ENCODE assay signal across 1 cellular context in the genomic region with DNA sequence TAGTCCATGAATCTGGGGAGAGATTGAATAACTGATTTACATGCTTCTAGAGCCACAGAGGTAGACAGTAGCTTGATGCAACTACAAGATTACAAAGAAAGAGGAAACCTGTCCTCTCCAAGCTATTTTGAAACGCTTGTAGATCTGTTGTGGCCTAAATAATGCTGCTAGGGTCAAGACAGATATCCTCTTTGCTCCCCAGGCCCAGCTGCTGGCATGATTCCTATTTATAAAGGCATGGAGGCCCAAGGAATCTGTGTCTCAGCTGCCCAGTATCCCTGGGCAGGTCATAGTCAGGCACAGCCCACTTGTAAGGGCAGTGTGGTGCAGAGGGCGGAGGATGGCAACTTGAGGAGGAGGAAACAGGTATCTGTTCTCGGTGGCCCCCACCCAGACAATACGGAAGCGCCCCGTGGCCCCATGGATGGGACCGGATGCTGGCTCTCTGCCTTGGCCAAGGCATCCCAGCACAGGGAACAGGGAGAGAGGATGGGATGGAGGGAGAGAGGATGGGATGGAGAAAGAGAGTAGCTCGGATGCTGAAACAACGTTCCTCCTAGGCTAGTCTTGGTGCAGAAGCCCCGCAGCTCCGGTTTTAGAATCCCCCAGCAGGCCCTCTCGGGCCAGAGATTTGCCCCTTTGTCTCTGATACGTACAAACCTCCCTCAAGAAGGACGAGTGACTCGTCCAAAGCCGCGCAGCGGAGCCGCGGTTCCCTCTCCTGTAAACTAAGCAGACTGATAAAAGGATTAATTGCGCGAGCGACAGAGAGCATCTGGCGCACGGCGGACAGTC.
TF ChIP-seq lines count a peak whose summit lies in the region.

No MANE protein-coding gene starts in this region.

TF ChIP-seq in GM23338, 12 proteins besides CTCF, POLR2A, EP300 and RAD21 (continued from another document):
- TF ChIP-seq, protein P1, sequence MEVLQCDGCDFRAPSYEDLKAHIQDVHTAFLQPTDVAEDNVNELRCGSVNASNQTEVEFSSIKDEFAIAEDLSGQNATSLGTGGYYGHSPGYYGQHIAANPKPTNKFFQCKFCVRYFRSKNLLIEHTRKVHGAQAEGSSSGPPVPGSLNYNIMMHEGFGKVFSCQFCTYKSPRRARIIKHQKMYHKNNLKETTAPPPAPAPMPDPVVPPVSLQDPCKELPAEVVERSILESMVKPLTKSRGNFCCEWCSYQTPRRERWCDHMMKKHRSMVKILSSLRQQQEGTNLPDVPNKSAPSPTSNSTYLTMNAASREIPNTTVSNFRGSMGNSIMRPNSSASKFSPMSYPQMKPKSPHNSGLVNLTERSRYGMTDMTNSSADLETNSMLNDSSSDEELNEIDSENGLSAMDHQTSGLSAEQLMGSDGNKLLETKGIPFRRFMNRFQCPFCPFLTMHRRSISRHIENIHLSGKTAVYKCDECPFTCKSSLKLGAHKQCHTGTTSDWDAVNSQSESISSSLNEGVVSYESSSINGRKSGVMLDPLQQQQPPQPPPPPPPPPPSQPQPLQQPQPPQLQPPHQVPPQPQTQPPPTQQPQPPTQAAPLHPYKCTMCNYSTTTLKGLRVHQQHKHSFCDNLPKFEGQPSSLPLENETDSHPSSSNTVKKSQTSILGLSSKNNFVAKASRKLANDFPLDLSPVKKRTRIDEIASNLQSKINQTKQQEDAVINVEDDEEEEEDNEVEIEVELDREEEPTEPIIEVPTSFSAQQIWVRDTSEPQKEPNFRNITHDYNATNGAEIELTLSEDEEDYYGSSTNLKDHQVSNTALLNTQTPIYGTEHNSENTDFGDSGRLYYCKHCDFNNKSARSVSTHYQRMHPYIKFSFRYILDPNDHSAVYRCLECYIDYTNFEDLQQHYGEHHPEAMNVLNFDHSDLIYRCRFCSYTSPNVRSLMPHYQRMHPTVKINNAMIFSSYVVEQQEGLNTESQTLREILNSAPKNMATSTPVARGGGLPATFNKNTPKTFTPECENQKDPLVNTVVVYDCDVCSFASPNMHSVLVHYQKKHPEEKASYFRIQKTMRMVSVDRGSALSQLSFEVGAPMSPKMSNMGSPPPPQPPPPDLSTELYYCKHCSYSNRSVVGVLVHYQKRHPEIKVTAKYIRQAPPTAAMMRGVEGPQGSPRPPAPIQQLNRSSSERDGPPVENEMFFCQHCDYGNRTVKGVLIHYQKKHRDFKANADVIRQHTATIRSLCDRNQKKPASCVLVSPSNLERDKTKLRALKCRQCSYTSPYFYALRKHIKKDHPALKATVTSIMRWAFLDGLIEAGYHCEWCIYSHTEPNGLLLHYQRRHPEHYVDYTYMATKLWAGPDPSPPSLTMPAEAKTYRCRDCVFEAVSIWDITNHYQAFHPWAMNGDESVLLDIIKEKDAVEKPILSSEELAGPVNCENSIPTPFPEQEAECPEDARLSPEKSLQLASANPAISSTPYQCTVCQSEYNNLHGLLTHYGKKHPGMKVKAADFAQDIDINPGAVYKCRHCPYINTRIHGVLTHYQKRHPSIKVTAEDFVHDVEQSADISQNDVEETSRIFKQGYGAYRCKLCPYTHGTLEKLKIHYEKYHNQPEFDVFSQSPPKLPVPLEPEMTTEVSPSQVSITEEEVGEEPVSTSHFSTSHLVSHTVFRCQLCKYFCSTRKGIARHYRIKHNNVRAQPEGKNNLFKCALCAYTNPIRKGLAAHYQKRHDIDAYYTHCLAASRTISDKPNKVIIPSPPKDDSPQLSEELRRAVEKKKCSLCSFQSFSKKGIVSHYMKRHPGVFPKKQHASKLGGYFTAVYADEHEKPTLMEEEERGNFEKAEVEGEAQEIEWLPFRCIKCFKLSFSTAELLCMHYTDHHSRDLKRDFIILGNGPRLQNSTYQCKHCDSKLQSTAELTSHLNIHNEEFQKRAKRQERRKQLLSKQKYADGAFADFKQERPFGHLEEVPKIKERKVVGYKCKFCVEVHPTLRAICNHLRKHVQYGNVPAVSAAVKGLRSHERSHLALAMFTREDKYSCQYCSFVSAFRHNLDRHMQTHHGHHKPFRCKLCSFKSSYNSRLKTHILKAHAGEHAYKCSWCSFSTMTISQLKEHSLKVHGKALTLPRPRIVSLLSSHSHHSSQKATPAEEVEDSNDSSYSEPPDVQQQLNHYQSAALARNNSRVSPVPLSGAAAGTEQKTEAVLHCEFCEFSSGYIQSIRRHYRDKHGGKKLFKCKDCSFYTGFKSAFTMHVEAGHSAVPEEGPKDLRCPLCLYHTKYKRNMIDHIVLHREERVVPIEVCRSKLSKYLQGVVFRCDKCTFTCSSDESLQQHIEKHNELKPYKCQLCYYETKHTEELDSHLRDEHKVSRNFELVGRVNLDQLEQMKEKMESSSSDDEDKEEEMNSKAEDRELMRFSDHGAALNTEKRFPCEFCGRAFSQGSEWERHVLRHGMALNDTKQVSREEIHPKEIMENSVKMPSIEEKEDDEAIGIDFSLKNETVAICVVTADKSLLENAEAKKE (CRISPR knock-in tag; IDR thresholded peaks at IDR 0.05), result no peak
- TF ChIP-seq ETS1 (IDR thresholded peaks at IDR 0.05) (no peak), EZH2 (IDR thresholded peaks at IDR 0.05; ENCODE audit: low read depth, unreplicated experiment) (no peak), STAT1 (IDR thresholded peaks at IDR 0.05; ENCODE audit: unreplicated experiment) (no peak), JUNB (IDR thresholded peaks at IDR 0.05; ENCODE audit: unreplicated experiment) (no peak), ZNF114 (CRISPR knock-in tag; IDR thresholded peaks at IDR 0.05) (no peak)
